9 cellular contexts compared by ENCODE assay signal in genomic region chr4:169311643-169312365, GRCh38. TPM values are rescaled to one million over a fixed set of nuclear protein-coding genes. Genes with fewer than 3 reads are reported as not detected.
A peak's percentile ranks its signal among the peaks of the same experiment; 100 is the strongest.
DNase-seq lines count a peak whose midpoint lies in the region; ATAC-seq and TF ChIP-seq lines count a peak whose summit lies in the region.
"Had no signal": no experiment of that assay in that cellular context is flagged by ENCODE, and none has a peak within 500 bp of the region (broad histone marks: within the 10 kb centered on the region; RNA-seq: fewer than 3 reads in every experiment).

No MANE protein-coding gene starts in this region.

- no peaks in the 10 kb centered on the region for H3K36me3 Mint-ChIP-seq in endothelial cell (ENCODE audit: low read depth, unreplicated experiment)

- H3K27ac Mint-ChIP-seq in endothelial cell (ENCODE audit: unreplicated experiment): no peak overlapping the region
- H3K27ac Mint-ChIP-seq: IgD-negative memory B cell had no signal

- no peak overlapping the region for H3K4me3 Mint-ChIP-seq in endothelial cell (ENCODE audit: unreplicated experiment)
- H3K4me3 Mint-ChIP-seq: IgD-negative memory B cell had no signal

- no peaks in the 10 kb centered on the region for H3K9me3 Mint-ChIP-seq in endothelial cell (ENCODE audit: unreplicated experiment)

- peak; percentile 68 for TF ChIP-seq CTCF in endothelial cell (IDR thresholded peaks at IDR 0.05; ENCODE audit: unreplicated experiment)

- H3K27me3 Mint-ChIP-seq in endothelial cell (ENCODE audit: unreplicated experiment): no peaks in the 10 kb centered on the region

- ATAC-seq in GM18519 (IDR thresholded peaks at IDR 0.05; ENCODE audit: low FRiP score, unreplicated experiment) (peak; percentile 87), HG03159 (IDR thresholded peaks at IDR 0.05; ENCODE audit: unreplicated experiment) (peak; percentile 82)

- peaks cover 6% of the 10 kb centered on the region for H3K4me1 Mint-ChIP-seq in endothelial cell (ENCODE audit: unreplicated experiment)

- DNase-seq in Ammon's horn (ENCODE audit: low spot score) (peak; percentile 45), OCI-M1 (lab: John Stamatoyannopoulos, UW) (peak; percentile 88), endothelial cell (ENCODE audit: low spot score) (peak; percentile 51), midbrain (lab: John Stamatoyannopoulos, UW) (peak; percentile 56)
- no peak for DNase-seq in activated effector memory CD4-positive, alpha-beta T cell treated with Interleukin-2 at 50 U/mL for 16 hours
- DNase-seq in activated T-cell treated with anti-CD3 and anti-CD28 coated beads, Interleukin-2, amount 50 U/mL, for 48 hours: no peak

RNA-seq across cellular contexts. Expression of gene SH3RF1, which starts 41.0 kb away (rescaled TPM):
- total RNA-seq in endothelial cell (ENCODE audit: unreplicated experiment): 23.5 TPM

Comparison
In these comparisons a context has a peak if more than half of its experiments do, and no peak if none do; other contexts are left out.
1. DNase-seq: peak in Ammon's horn (single experiment), OCI-M1 (single experiment), endothelial cell (single experiment) and midbrain (single experiment); none in activated effector memory CD4-positive, alpha-beta T cell treated with Interleukin-2 at 50 U/mL for 16 hours (single experiment) and activated T-cell treated with anti-CD3 and anti-CD28 coated beads, Interleukin-2, amount 50 U/mL, for 48 hours (0 of 2).